ENCODE assay signal across 1 cellular context in genomic region chr2:224151161-224151560, GRCh38.
TF ChIP-seq lines count a peak whose summit lies in the region.

No MANE protein-coding gene starts in this region.

TF ChIP-seq in HepG2, 621 proteins besides CTCF, POLR2A, EP300 and RAD21 (continued from another document):
- TF ChIP-seq, protein P1, sequence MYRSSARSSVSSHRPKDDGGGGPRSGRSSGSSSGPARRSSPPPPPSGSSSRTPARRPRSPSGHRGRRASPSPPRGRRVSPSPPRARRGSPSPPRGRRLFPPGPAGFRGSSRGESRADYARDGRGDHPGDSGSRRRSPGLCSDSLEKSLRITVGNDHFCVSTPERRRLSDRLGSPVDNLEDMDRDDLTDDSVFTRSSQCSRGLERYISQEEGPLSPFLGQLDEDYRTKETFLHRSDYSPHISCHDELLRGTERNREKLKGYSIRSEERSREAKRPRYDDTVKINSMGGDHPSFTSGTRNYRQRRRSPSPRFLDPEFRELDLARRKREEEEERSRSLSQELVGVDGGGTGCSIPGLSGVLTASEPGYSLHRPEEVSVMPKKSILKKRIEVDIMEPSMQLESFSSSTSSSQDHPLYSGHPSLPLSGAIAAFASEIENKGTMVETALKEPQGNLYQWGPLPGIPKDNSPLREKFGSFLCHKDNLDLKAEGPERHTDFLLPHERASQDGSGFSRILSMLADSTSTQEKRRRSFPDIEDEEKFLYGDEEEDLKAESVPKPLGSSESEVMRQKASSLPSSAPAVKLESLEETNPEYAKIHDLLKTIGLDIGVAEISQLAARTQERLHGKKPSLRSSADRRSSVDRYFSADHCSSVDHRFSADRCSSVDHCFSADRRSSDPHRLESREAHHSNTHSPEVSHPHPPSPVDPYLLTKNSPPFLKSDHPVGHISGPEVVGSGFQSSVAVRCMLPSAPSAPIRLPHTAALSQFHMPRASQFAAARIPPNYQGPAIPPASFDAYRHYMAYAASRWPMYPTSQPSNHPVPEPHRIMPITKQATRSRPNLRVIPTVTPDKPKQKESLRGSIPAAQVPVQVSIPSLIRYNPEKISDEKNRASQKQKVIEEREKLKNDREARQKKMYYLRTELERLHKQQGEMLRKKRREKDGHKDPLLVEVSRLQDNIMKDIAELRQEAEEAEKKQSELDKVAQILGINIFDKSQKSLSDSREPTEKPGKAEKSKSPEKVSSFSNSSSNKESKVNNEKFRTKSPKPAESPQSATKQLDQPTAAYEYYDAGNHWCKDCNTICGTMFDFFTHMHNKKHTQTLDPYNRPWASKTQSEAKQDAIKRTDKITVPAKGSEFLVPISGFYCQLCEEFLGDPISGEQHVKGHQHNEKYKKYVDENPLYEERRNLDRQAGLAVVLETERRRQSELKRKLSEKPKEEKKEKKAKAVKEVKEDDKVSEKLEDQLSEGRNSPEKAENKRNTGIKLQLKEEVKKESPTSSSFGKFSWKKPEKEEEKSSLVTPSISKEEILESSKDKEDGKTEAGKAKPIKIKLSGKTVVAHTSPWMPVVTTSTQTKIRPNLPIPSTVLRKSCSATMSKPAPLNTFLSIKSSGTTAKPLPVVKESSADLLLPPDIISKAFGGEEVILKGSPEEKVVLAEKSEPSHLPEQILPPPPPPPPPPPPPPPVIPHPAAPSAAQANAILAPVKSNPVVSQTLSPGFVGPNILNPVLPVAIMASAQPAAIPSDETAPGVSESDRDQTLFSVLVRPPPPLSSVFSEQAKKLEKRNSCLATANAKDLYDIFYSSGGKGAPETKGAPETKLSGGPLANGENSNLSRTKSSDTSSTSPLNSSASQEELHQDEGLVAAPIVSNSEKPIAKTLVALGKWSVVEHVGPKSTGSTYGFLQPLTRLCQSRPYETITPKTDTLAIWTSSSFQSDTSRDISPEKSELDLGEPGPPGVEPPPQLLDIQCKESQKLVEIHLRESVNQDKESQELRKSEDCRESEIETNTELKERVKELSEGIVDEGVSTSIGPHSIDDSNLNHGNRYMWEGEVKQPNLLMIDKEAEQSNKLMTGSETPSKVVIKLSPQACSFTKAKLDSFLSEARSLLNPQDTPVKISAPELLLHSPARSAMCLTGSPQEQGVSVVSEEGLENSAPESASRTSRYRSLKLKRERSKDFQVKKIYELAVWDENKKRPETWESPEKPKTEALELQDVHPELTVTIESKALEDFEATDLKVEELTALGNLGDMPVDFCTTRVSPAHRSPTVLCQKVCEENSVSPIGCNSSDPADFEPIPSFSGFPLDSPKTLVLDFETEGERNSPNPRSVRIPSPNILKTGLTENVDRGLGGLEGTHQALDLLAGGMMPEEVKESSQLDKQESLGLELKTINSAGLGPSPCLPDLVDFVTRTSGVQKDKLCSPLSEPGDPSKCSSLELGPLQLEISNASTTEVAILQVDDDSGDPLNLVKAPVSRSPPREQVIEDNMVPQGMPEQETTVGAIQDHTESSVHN (CRISPR knock-in tag; IDR thresholded peaks at IDR 0.05), result no peak
- no peak for TF ChIP-seq ZSCAN30 (CRISPR knock-in tag; IDR thresholded peaks at IDR 0.05)
